ENCODE assay signal across 9 cellular contexts in genomic region chr11:88016392-88017020, GRCh38.
DNase-seq lines count a peak whose midpoint lies in the region; ATAC-seq, FAIRE-seq and TF ChIP-seq lines count a peak whose summit lies in the region.
"Had no signal": no experiment of that assay in that cellular context is flagged by ENCODE, and none has a peak within 500 bp of the region (broad histone marks: within the 10 kb centered on the region; RNA-seq: fewer than 3 reads in every experiment).

No MANE protein-coding gene starts in this region.

- H3K36me3 ChIP-seq in NT2/D1 (ENCODE audit: insufficient read depth, insufficient read length, low read length) (no peaks in the 10 kb centered on the region), neutrophil (no peaks in the 10 kb centered on the region), transverse colon (no peaks in the 10 kb centered on the region)

- TF ChIP-seq CTCF in fibroblast of pulmonary artery (IDR thresholded peaks at IDR 0.05; ENCODE audit: low read length, missing control alignments) (peak; percentile 87), neutrophil (IDR thresholded peaks at IDR 0.05) (peak; percentile 45), transverse colon (IDR thresholded peaks at IDR 0.05) (peak; percentile 77 to 82 (median 77))

- peak; percentile 13 for FAIRE-seq in HTR-8/SVneo (lab: Jason Lieb, UNC)

- H3K27ac ChIP-seq in neutrophil, result no peak overlapping the region
- H3K27ac ChIP-seq in transverse colon, result no peak overlapping the region

- intact Hi-C loops in transverse colon (cut with DNase I; ENCODE audit: low total_unique reads), result no loop called here

- no peak for TF ChIP-seq EP300 in transverse colon (IDR thresholded peaks at IDR 0.05; ENCODE audit: low read depth)

- peaks cover 6% of the 10 kb centered on the region; the same call in 1 of the 2 replicates for H3K9me3 ChIP-seq in NT2/D1 (ENCODE audit: insufficient read depth, low read length)
- no peaks in the 10 kb centered on the region for H3K9me3 ChIP-seq in neutrophil
- no peaks in the 10 kb centered on the region for H3K9me3 ChIP-seq in transverse colon

- peak; percentile 84 for ATAC-seq in GM21515 (IDR thresholded peaks at IDR 0.05; ENCODE audit: unreplicated experiment)

- in situ Hi-C loops in transverse colon (cut with MboI; ENCODE audit: low pct_ligation_motif_present in 1 of 4, low pct_unique_long_range_greater_than_20kb in 1 of 4, low sequenced_read_pairs in 3 of 4), result loop anchor here (25.0 kb wide), 3 partner anchors 346 to 546 kb away; no protein-coding TSS in a partner anchor

- H3K27me3 ChIP-seq in NT2/D1 (ENCODE audit: insufficient read depth, insufficient read length) (no peaks in the 10 kb centered on the region), neutrophil (no peaks in the 10 kb centered on the region), transverse colon (no peaks in the 10 kb centered on the region)

- DNase-seq in DMS153 (lab: John Stamatoyannopoulos, UW) (peak; percentile 65), HTR-8/SVneo (ENCODE audit: insufficient read length, low spot score) (peak; percentile 18), NT2/D1 (ENCODE audit: low read depth, low spot score) (peak; percentile 61), fibroblast of pulmonary artery (ENCODE audit: low read depth) (peak; percentile 93), transverse colon (peak; percentile 69)
- DNase-seq in activated CD8-positive, alpha-beta memory T cell treated with anti-CD3 and anti-CD28 coated beads, Interleukin-2, amount 50 U/mL, for 4 hours, result peak; percentile 43
- DNase-seq: activated naive CD8-positive, alpha-beta T cell treated with anti-CD3 and anti-CD28 coated beads, Interleukin-2, amount 10 ng/mL, durations not matched to agents 7 days and 5 days had no signal

- H3K9ac ChIP-seq in NT2/D1 (ENCODE audit: insufficient read length, low read depth), result no peak overlapping the region

- H3K4me1 ChIP-seq in NT2/D1 (ENCODE audit: insufficient read depth, insufficient read length) (no peaks in the 10 kb centered on the region), neutrophil (ENCODE audit: control insufficient read depth in 1 of 2, insufficient read depth in 1 of 2, low read depth in 1 of 2, low read length in 1 of 2) (no peaks in the 10 kb centered on the region), transverse colon (peaks cover 0 to 5% (median 0%) of the 10 kb centered on the region in 4 donors)

- no peak for TF ChIP-seq POLR2A in transverse colon (IDR thresholded peaks at IDR 0.05)

- 21 to 37% methylated on average over 2 of the region's 2 CpGs for WGBS in transverse colon (ENCODE audit: low coverage in 1 of 2), 2 donors

- no peak overlapping the region for H3K4me3 ChIP-seq in NT2/D1 (ENCODE audit: insufficient read length, low read depth)
- H3K4me3 ChIP-seq in fibroblast of pulmonary artery (replicated peaks; ENCODE audit: low read depth, low read length), result no peak overlapping the region
- H3K4me3 ChIP-seq in neutrophil (ENCODE audit: low read depth in 1 of 2, low read length in 1 of 2), result no peak overlapping the region
- H3K4me3 ChIP-seq in transverse colon, result no peak overlapping the region

Comparison
In these comparisons a context has a peak if more than half of its experiments do, and no peak if none do; other contexts are left out.
1. DNase-seq: peak in every context shown above with its lines; median percentile 93 in fibroblast of pulmonary artery; 69 in transverse colon; 65 in DMS153; 61 in NT2/D1; 43 in activated CD8-positive, alpha-beta memory T cell treated with anti-CD3 and anti-CD28 coated beads, Interleukin-2, amount 50 U/mL, for 4 hours; 18 in HTR-8/SVneo.